40 cellular contexts compared by ENCODE assay signal in the genomic region with DNA sequence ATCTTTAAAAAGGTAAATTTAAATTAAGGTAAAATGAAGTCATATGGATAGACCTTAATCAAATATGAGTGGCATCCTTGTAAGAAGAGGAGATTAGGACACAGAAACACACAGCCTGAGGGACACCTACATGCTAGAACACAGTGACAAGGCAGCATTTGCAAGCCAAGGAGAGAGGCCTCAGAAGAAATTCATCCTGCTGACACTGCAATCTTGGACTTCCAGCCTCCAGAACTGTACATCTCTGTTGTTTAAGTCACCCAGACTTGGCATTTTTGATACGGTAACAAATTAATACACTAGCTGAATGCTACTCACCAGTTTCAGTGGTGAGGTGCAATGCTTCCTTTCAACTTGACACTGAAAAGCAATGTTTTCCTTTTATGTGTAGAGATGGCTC.
"Had no signal": no experiment of that assay in that cellular context is flagged by ENCODE, and none has a peak within 500 bp of the region (broad histone marks: within the 10 kb centered on the region; RNA-seq: fewer than 3 reads in every experiment).

No MANE protein-coding gene starts in this region.

- DNase-seq: activated CD4-positive, alpha-beta memory T cell treated with anti-CD3 and anti-CD28 coated beads, Interleukin-2, amount 10 ng/mL, durations not matched to agents 7 days and 5 days; activated CD4-positive, alpha-beta T cell treated with anti-CD3 and anti-CD28 coated beads for 1 hour; activated CD4-positive, alpha-beta T cell treated with anti-CD3 and anti-CD28 coated beads for 36 hours; activated CD4-positive, alpha-beta T cell treated with anti-CD3 and anti-CD28 coated beads for 48 hours; activated CD4-positive, alpha-beta T cell treated with anti-CD3 and anti-CD28 coated beads, Interleukin-2, amount 10 ng/mL, durations not matched to agents 7 days and 5 days; activated CD4-positive, alpha-beta T cell treated with anti-CD3 and anti-CD28 coated beads, Interleukin-2, amount 50 U/mL, for 48 hours; activated CD4-positive, CD25-positive, alpha-beta regulatory T cell; activated CD8-positive, alpha-beta memory T cell treated with anti-CD3 and anti-CD28 coated beads for 24 hours; activated CD8-positive, alpha-beta memory T cell treated with anti-CD3 and anti-CD28 coated beads, Interleukin-2, amount 10 ng/mL, durations not matched to agents 7 days and 5 days; activated CD8-positive, alpha-beta memory T cell treated with anti-CD3 and anti-CD28 coated beads, Interleukin-2, amount 50 U/mL, for 48 hours; activated CD8-positive, alpha-beta T cell treated with anti-CD3 and anti-CD28 coated beads, Interleukin-2, amount 10 ng/mL, durations not matched to agents 7 days and 5 days; activated effector memory CD4-positive, alpha-beta T cell treated with Interleukin-2 at 50 U/mL for 16 hours; activated gamma-delta T cell; activated naive CD4-positive, alpha-beta T cell treated with anti-CD3 and anti-CD28 coated beads, Interleukin-2, amount 10 ng/mL, durations not matched to agents 7 days and 5 days; activated naive CD4-positive, alpha-beta T cell treated with Interleukin-2 at 50 U/mL for 16 hours; activated naive CD8-positive, alpha-beta T cell treated with anti-CD3 and anti-CD28 coated beads, Interleukin-2, amount 10 ng/mL, durations not matched to agents 7 days and 5 days; activated naive CD8-positive, alpha-beta T cell treated with anti-CD3 and anti-CD28 coated beads, Interleukin-2, amount 50 U/mL, for 24 hours; activated T-cell treated with anti-CD3 and anti-CD28 coated beads, Interleukin-2, amount 50 U/mL, for 24 hours; activated T-cell treated with anti-CD3 and anti-CD28 coated beads, Interleukin-2, amount 50 U/mL, for 48 hours; amygdala; anterior cingulate cortex; caudate nucleus; cerebellar nuclear complex; T-helper 1 cell; T-helper 2 cell; T-helper 9 cell; WERI-Rb-1 had no signal

- H3K27me3 Mint-ChIP-seq: activated CD4-positive, alpha-beta memory T cell treated with anti-CD3 and anti-CD28 coated beads, Interleukin-2, amount 10 ng/mL, durations not matched to agents 7 days and 5 days; activated CD4-positive, alpha-beta T cell treated with anti-CD3 and anti-CD28 coated beads for 36 hours; activated CD4-positive, alpha-beta T cell treated with anti-CD3 and anti-CD28 coated beads, Interleukin-2, amount 10 ng/mL, durations not matched to agents 7 days and 5 days; activated CD8-positive, alpha-beta memory T cell treated with anti-CD3 and anti-CD28 coated beads, Interleukin-2, amount 10 ng/mL, durations not matched to agents 7 days and 5 days; activated naive CD4-positive, alpha-beta T cell treated with anti-CD3 and anti-CD28 coated beads, Interleukin-2, amount 10 ng/mL, durations not matched to agents 7 days and 5 days; activated naive CD8-positive, alpha-beta T cell; activated naive CD8-positive, alpha-beta T cell treated with anti-CD3 and anti-CD28 coated beads, Interleukin-2, amount 10 ng/mL, durations not matched to agents 7 days and 5 days; activated naive CD8-positive, alpha-beta T cell treated with anti-CD3 and anti-CD28 coated beads, Interleukin-2, amount 50 U/mL, for 24 hours; activated T-cell treated with anti-CD3 and anti-CD28 coated beads, Interleukin-2, amount 50 U/mL, for 24 hours; brain; central memory CD8-positive, alpha-beta T cell had no signal

- H3K27ac ChIP-seq: ascending aorta, cardiac muscle cell, WERI-Rb-1 had no signal

- H3K36me3 Mint-ChIP-seq: activated CD8-positive, alpha-beta memory T cell treated with anti-CD3 and anti-CD28 coated beads, Interleukin-2, amount 10 ng/mL, durations not matched to agents 7 days and 5 days; activated naive CD4-positive, alpha-beta T cell treated with anti-CD3 and anti-CD28 coated beads, Interleukin-2, amount 10 ng/mL, durations not matched to agents 7 days and 5 days; activated naive CD4-positive, alpha-beta T cell treated with anti-CD3 and anti-CD28 coated beads, Interleukin-2, amount 50 U/mL, for 24 hours; activated naive CD8-positive, alpha-beta T cell; activated naive CD8-positive, alpha-beta T cell treated with anti-CD3 and anti-CD28 coated beads, Interleukin-2, amount 10 ng/mL, durations not matched to agents 7 days and 5 days; brain had no signal

- H3K27ac Mint-ChIP-seq: activated CD4-positive, alpha-beta memory T cell treated with anti-CD3 and anti-CD28 coated beads, Interleukin-2, amount 10 ng/mL, durations not matched to agents 7 days and 5 days; activated CD4-positive, alpha-beta T cell treated with anti-CD3 and anti-CD28 coated beads for 36 hours; activated CD4-positive, alpha-beta T cell treated with anti-CD3 and anti-CD28 coated beads, Interleukin-2, amount 10 ng/mL, durations not matched to agents 7 days and 5 days; activated CD8-positive, alpha-beta memory T cell treated with anti-CD3 and anti-CD28 coated beads, Interleukin-2, amount 10 ng/mL, durations not matched to agents 7 days and 5 days; activated CD8-positive, alpha-beta T cell treated with anti-CD3 and anti-CD28 coated beads, Interleukin-2, amount 10 ng/mL, durations not matched to agents 7 days and 5 days; activated naive CD4-positive, alpha-beta T cell treated with anti-CD3 and anti-CD28 coated beads, Interleukin-2, amount 10 ng/mL, durations not matched to agents 7 days and 5 days; activated naive CD4-positive, alpha-beta T cell treated with anti-CD3 and anti-CD28 coated beads, Interleukin-2, amount 50 U/mL, for 24 hours; activated naive CD8-positive, alpha-beta T cell; activated naive CD8-positive, alpha-beta T cell treated with anti-CD3 and anti-CD28 coated beads, Interleukin-2, amount 10 ng/mL, durations not matched to agents 7 days and 5 days; activated naive CD8-positive, alpha-beta T cell treated with anti-CD3 and anti-CD28 coated beads, Interleukin-2, amount 50 U/mL, for 24 hours; activated T-cell treated with anti-CD3 and anti-CD28 coated beads, Interleukin-2, amount 50 U/mL, for 24 hours; activated T-helper 2 cell treated with anti-CD3 and anti-CD28 coated beads, Interferon-gamma antibody, Interleukin-2, Interleukin-4, amounts not matched to agents 10 μg/mL and 5 μg/mL and 100 μg/mL, durations not matched to agents 14 hours and 24 hours and 36 hours; brain; T-helper 1 cell treated with Interleukin-12 subunit alpha and Interleukin-12 subunit beta and Interleukin-4 antibody, amounts not matched to agents 30 μg/mL and 1 μg/mL, for 36 hours; T-helper 2 cell treated with Interferon-gamma antibody and Interleukin-4, amounts not matched to agents 5 μg/mL and 100 μg/mL, for 36 hours; WTC11 had no signal

- H3K4me1 Mint-ChIP-seq: activated CD4-positive, alpha-beta T cell treated with anti-CD3 and anti-CD28 coated beads for 36 hours; activated naive CD4-positive, alpha-beta T cell treated with anti-CD3 and anti-CD28 coated beads, Interleukin-2, amount 10 ng/mL, durations not matched to agents 7 days and 5 days; activated naive CD4-positive, alpha-beta T cell treated with anti-CD3 and anti-CD28 coated beads, Interleukin-2, amount 50 U/mL, for 24 hours; activated naive CD8-positive, alpha-beta T cell treated with anti-CD3 and anti-CD28 coated beads, Interleukin-2, amount 50 U/mL, for 24 hours; central memory CD8-positive, alpha-beta T cell had no signal

- H3K36me3 ChIP-seq: ascending aorta, cardiac muscle cell, WERI-Rb-1 had no signal

- H3K4me3 Mint-ChIP-seq: activated CD4-positive, alpha-beta memory T cell treated with anti-CD3 and anti-CD28 coated beads, Interleukin-2, amount 10 ng/mL, durations not matched to agents 7 days and 5 days; activated CD4-positive, alpha-beta T cell treated with anti-CD3 and anti-CD28 coated beads for 36 hours; activated CD4-positive, alpha-beta T cell treated with anti-CD3 and anti-CD28 coated beads, Interleukin-2, amount 10 ng/mL, durations not matched to agents 7 days and 5 days; activated CD8-positive, alpha-beta memory T cell treated with anti-CD3 and anti-CD28 coated beads, Interleukin-2, amount 10 ng/mL, durations not matched to agents 7 days and 5 days; activated CD8-positive, alpha-beta T cell treated with anti-CD3 and anti-CD28 coated beads, Interleukin-2, amount 10 ng/mL, durations not matched to agents 7 days and 5 days; activated naive CD4-positive, alpha-beta T cell treated with anti-CD3 and anti-CD28 coated beads, Interleukin-2, amount 10 ng/mL, durations not matched to agents 7 days and 5 days; activated naive CD4-positive, alpha-beta T cell treated with anti-CD3 and anti-CD28 coated beads, Interleukin-2, amount 50 U/mL, for 24 hours; activated naive CD8-positive, alpha-beta T cell; activated naive CD8-positive, alpha-beta T cell treated with anti-CD3 and anti-CD28 coated beads, Interleukin-2, amount 10 ng/mL, durations not matched to agents 7 days and 5 days; activated naive CD8-positive, alpha-beta T cell treated with anti-CD3 and anti-CD28 coated beads, Interleukin-2, amount 50 U/mL, for 24 hours; activated T-cell treated with anti-CD3 and anti-CD28 coated beads, Interleukin-2, amount 50 U/mL, for 24 hours; brain; central memory CD8-positive, alpha-beta T cell; T-helper 1 cell treated with Interleukin-12 subunit alpha and Interleukin-12 subunit beta and Interleukin-4 antibody, amounts not matched to agents 30 μg/mL and 1 μg/mL, for 36 hours; T-helper 2 cell treated with Interferon-gamma antibody and Interleukin-4, amounts not matched to agents 5 μg/mL and 100 μg/mL, for 36 hours; WTC11 had no signal

- H3K27me3 ChIP-seq: ascending aorta, cardiac muscle cell had no signal

- H3K4me1 ChIP-seq: ascending aorta had no signal

- ATAC-seq: activated CD4-positive, alpha-beta T cell treated with anti-CD3 and anti-CD28 coated beads for 36 hours; activated CD4-positive, CD25-positive, alpha-beta regulatory T cell treated with anti-CD3 and anti-CD28 coated beads, Interleukin-2, amount 50 U/mL, for 24 hours; activated CD8-positive, alpha-beta memory T cell treated with anti-CD3 and anti-CD28 coated beads, Interleukin-2, amount 10 ng/mL, durations not matched to agents 7 days and 5 days; activated CD8-positive, alpha-beta T cell treated with anti-CD3 and anti-CD28 coated beads, Interleukin-2, amount 10 ng/mL, durations not matched to agents 7 days and 5 days; activated naive CD8-positive, alpha-beta T cell treated with anti-CD3 and anti-CD28 coated beads, Interleukin-2, amount 50 U/mL, for 24 hours; WTC11 had no signal

- H3K9me3 ChIP-seq: ascending aorta had no signal

- H3K4me3 ChIP-seq: ascending aorta, cardiac muscle cell had no signal

- FAIRE-seq: bronchial epithelial cell, TTC549 had no signal
